Comparison of ENCODE assay signal across 18 cellular contexts in genomic region chr15:63238181-63238580, GRCh38. TPM values are rescaled to one million over a fixed set of nuclear protein-coding genes. Genes with fewer than 3 reads are reported as not detected.
DNase-seq lines count a peak whose midpoint lies in the region; ATAC-seq and TF ChIP-seq lines count a peak whose summit lies in the region.
"Had no signal": no experiment of that assay in that cellular context is flagged by ENCODE, and none has a peak within 500 bp of the region (broad histone marks: within the 10 kb centered on the region; RNA-seq: fewer than 3 reads in every experiment).

No MANE protein-coding gene starts in this region.

- H3K4me1 Mint-ChIP-seq in T-helper 2 cell treated with Interferon-gamma antibody and Interleukin-4, amounts not matched to agents 5 μg/mL and 100 μg/mL, for 36 hours (ENCODE audit: low read depth), result peaks cover 52% of the 10 kb centered on the region

- intact Hi-C loops in left ventricle myocardium inferior (cut with micrococcal nuclease) (no loop called here), left ventricle myocardium superior (cut with micrococcal nuclease) (no loop called here)

- no peak for ATAC-seq in left ventricle myocardium superior
- no peak for ATAC-seq in GM21737 (IDR thresholded peaks at IDR 0.05; ENCODE audit: unreplicated experiment)
- ATAC-seq: naive thymus-derived CD8-positive, alpha-beta T cell; right lobe of liver had no signal

- H3K9me3 Mint-ChIP-seq in T-helper 2 cell treated with Interferon-gamma antibody and Interleukin-4, amounts not matched to agents 5 μg/mL and 100 μg/mL, for 36 hours, result no peaks in the 10 kb centered on the region

- no peaks in the 10 kb centered on the region for H3K27me3 Mint-ChIP-seq in T-helper 2 cell treated with Interferon-gamma antibody and Interleukin-4, amounts not matched to agents 5 μg/mL and 100 μg/mL, for 36 hours (ENCODE audit: low read depth)
- H3K27me3 Mint-ChIP-seq: naive thymus-derived CD8-positive, alpha-beta T cell had no signal

- H3K27ac ChIP-seq in left ventricle myocardium inferior (replicated peaks) (peak overlapping the region; percentile 42), epithelial cell of prostate (peak overlapping the region; percentile 33), suprapubic skin (peak overlapping the region; percentile 35)
- H3K27ac ChIP-seq: pancreas, right lobe of liver, thyroid gland had no signal

- TF ChIP-seq POLR2A in suprapubic skin (IDR thresholded peaks at IDR 0.05), result no peak

- DNase-seq in left ventricle myocardium inferior (no peak), left ventricle myocardium superior (no peak), epithelial cell of prostate (ENCODE audit: low read depth, low spot score) (no peak), suprapubic skin (ENCODE audit: low spot score in 2 of 2) (no peak), superior temporal gyrus (ENCODE audit: extremely low spot score) (no peak), DMS114 treated with DMSO at 0.1 percent for 48 hours (lab: John Stamatoyannopoulos, UW; ENCODE audit: unreplicated experiment) (no peak)
- DNase-seq in T-helper 2 cell treated with Interferon-gamma antibody and Interleukin-4, amounts not matched to agents 5 μg/mL and 100 μg/mL, for 36 hours (ENCODE audit: low spot score), result no peak
- DNase-seq: activated effector memory CD4-positive, alpha-beta T cell treated with Interleukin-2 at 50 U/mL for 16 hours; caudate nucleus; kidney glomerular epithelial cell; mesendoderm; naive thymus-derived CD8-positive, alpha-beta T cell; NCI-H1092; NCI-H2029 treated with DMSO at 0.1 percent for 48 hours; pancreas; right lobe of liver; thyroid gland had no signal

- peak overlapping the region; percentile 78 for H3K27ac Mint-ChIP-seq in T-helper 2 cell treated with Interferon-gamma antibody and Interleukin-4, amounts not matched to agents 5 μg/mL and 100 μg/mL, for 36 hours

- H3K36me3 Mint-ChIP-seq in T-helper 2 cell treated with Interferon-gamma antibody and Interleukin-4, amounts not matched to agents 5 μg/mL and 100 μg/mL, for 36 hours (ENCODE audit: low read depth), result peaks cover 37% of the 10 kb centered on the region

- TF ChIP-seq CTCF in left ventricle myocardium inferior (IDR thresholded peaks at IDR 0.05; ENCODE audit: borderline replicate concordance), result no peak
- TF ChIP-seq CTCF in suprapubic skin (IDR thresholded peaks at IDR 0.05), result no peak

- H3K36me3 ChIP-seq in left ventricle myocardium inferior (no peaks in the 10 kb centered on the region), suprapubic skin (no peaks in the 10 kb centered on the region)
- H3K36me3 ChIP-seq: pancreas, right lobe of liver, thyroid gland had no signal

- no peaks in the 10 kb centered on the region for H3K9me3 ChIP-seq in left ventricle myocardium inferior (replicated peaks)
- H3K9me3 ChIP-seq in suprapubic skin, result no peaks in the 10 kb centered on the region
- H3K9me3 ChIP-seq: pancreas, right lobe of liver, thyroid gland had no signal

- H3K4me3 Mint-ChIP-seq in T-helper 2 cell treated with Interferon-gamma antibody and Interleukin-4, amounts not matched to agents 5 μg/mL and 100 μg/mL, for 36 hours, result no peak overlapping the region

- peaks cover 55% of the 10 kb centered on the region for H3K4me1 ChIP-seq in left ventricle myocardium inferior
- H3K4me1 ChIP-seq in suprapubic skin, result peaks cover 57% of the 10 kb centered on the region

- H3K27me3 ChIP-seq in left ventricle myocardium inferior (ENCODE audit: low read depth) (no peaks in the 10 kb centered on the region), suprapubic skin (no peaks in the 10 kb centered on the region)
- H3K27me3 ChIP-seq: pancreas, right lobe of liver, thyroid gland had no signal

- H3K4me3 ChIP-seq in left ventricle myocardium inferior (no peak overlapping the region), suprapubic skin (no peak overlapping the region)
- H3K4me3 ChIP-seq: pancreas, right lobe of liver, thyroid gland had no signal

- no peak for TF ChIP-seq EP300 in suprapubic skin (IDR thresholded peaks at IDR 0.05)

RNA-seq across cellular contexts. Expression of gene APH1B, which starts 39.2 kb away (rescaled TPM):
- 6.2 TPM for total RNA-seq in left ventricle myocardium inferior
- total RNA-seq in left ventricle myocardium superior, result 5.6 TPM
- 10 to 100 TPM in 1 of 4 donors, 1 to 10 TPM in 3; 4.5 to 12.1 (median 7.1) TPM for total RNA-seq in suprapubic skin

RNA-seq across cellular contexts. Expression of gene RAB8B, which starts 48.8 kb away (rescaled TPM):
- total RNA-seq in left ventricle myocardium inferior (8.1 TPM), left ventricle myocardium superior (9.1 TPM), suprapubic skin (10 to 100 TPM; 11.0 to 12.9 (median 12.5) TPM)
